ENCODE assay signal across 9 cellular contexts in genomic region chr6:42251911-42252637, GRCh38. TPM values are rescaled to one million over a fixed set of nuclear protein-coding genes. Genes with fewer than 3 reads are reported as not detected.
DNase-seq lines count a peak whose midpoint lies in the region; ATAC-seq lines count a peak whose summit lies in the region.
"Had no signal": no experiment of that assay in that cellular context is flagged by ENCODE, and none has a peak within 500 bp of the region (broad histone marks: within the 10 kb centered on the region; RNA-seq: fewer than 3 reads in every experiment).

No MANE protein-coding gene starts in this region.

- ATAC-seq in Right ventricle myocardium superior (ENCODE audit: poor library complexity) (peak; percentile 77), GM18861 (IDR thresholded peaks at IDR 0.05; ENCODE audit: unreplicated experiment) (no peak), HG03097 (IDR thresholded peaks at IDR 0.05; ENCODE audit: low FRiP score, unreplicated experiment) (no peak)
- no peak for ATAC-seq in stimulated activated effector memory CD8-positive, alpha-beta T cell treated with anti-CD3 and anti-CD28 coated beads, Interleukin-12 subunit alpha, Interleukin-12 subunit beta, amount 100 ng/mL, for 72 hours
- ATAC-seq: HCT116 had no signal

- peak overlapping the region; percentile 44 for H3K27ac Mint-ChIP-seq in stimulated activated effector memory CD8-positive, alpha-beta T cell treated with anti-CD3 and anti-CD28 coated beads, Interleukin-12 subunit alpha, Interleukin-12 subunit beta, amount 100 ng/mL, for 72 hours

- no peak overlapping the region for H3K4me3 Mint-ChIP-seq in stimulated activated effector memory CD8-positive, alpha-beta T cell treated with anti-CD3 and anti-CD28 coated beads, Interleukin-12 subunit alpha, Interleukin-12 subunit beta, amount 100 ng/mL, for 72 hours

- peaks cover 18% of the 10 kb centered on the region for H3K4me1 Mint-ChIP-seq in stimulated activated effector memory CD8-positive, alpha-beta T cell treated with anti-CD3 and anti-CD28 coated beads, Interleukin-12 subunit alpha, Interleukin-12 subunit beta, amount 100 ng/mL, for 72 hours

- H3K36me3 Mint-ChIP-seq in stimulated activated effector memory CD8-positive, alpha-beta T cell treated with anti-CD3 and anti-CD28 coated beads, Interleukin-12 subunit alpha, Interleukin-12 subunit beta, amount 100 ng/mL, for 72 hours = peaks cover 99% of the 10 kb centered on the region

- no peaks in the 10 kb centered on the region for H3K9me3 Mint-ChIP-seq in stimulated activated effector memory CD8-positive, alpha-beta T cell treated with anti-CD3 and anti-CD28 coated beads, Interleukin-12 subunit alpha, Interleukin-12 subunit beta, amount 100 ng/mL, for 72 hours

- intact Hi-C loops in Right ventricle myocardium superior (cut with DNase I) = no loop called here

- peak; percentile 65 for DNase-seq in DMS 273 (lab: John Stamatoyannopoulos, UW; ENCODE audit: unreplicated experiment)
- no peak for DNase-seq in DMS 273 treated with DMSO at 0.1 percent for 48 hours (lab: John Stamatoyannopoulos, UW)
- peak; percentile 42 for DNase-seq in SHP77 treated with DMSO at 0.1 percent for 48 hours (lab: John Stamatoyannopoulos, UW)
- DNase-seq in Right ventricle myocardium superior = peak; percentile 85
- DNase-seq in stimulated activated effector memory CD8-positive, alpha-beta T cell treated with anti-CD3 and anti-CD28 coated beads, Interleukin-12 subunit alpha, Interleukin-12 subunit beta, amount 100 ng/mL, for 72 hours (ENCODE audit: low spot score in 2 of 2) = no peak
- DNase-seq in iPS-NIHi7 (ENCODE audit: extremely low spot score) = no peak

RNA-seq across cellular contexts. Expression of gene MRPS10, which starts 34.4 kb away (rescaled TPM):
- total RNA-seq in Right ventricle myocardium superior = 57.0 TPM

RNA-seq across cellular contexts. Expression of gene GUCA1B, which starts 57.3 kb away (rescaled TPM):
- total RNA-seq in Right ventricle myocardium superior = 0.46 TPM

Comparison
In these comparisons a context has a peak if more than half of its experiments do, and no peak if none do; other contexts are left out.
1. DNase-seq: peak in DMS 273 (single experiment), SHP77 treated with DMSO at 0.1 percent for 48 hours (single experiment) and Right ventricle myocardium superior (single experiment); none in DMS 273 treated with DMSO at 0.1 percent for 48 hours (single experiment), stimulated activated effector memory CD8-positive, alpha-beta T cell treated with anti-CD3 and anti-CD28 coated beads, Interleukin-12 subunit alpha, Interleukin-12 subunit beta, amount 100 ng/mL, for 72 hours (0 of 2) and iPS-NIHi7 (single experiment).